Comparison of ENCODE assay signal across 21 cellular contexts in the genomic region with DNA sequence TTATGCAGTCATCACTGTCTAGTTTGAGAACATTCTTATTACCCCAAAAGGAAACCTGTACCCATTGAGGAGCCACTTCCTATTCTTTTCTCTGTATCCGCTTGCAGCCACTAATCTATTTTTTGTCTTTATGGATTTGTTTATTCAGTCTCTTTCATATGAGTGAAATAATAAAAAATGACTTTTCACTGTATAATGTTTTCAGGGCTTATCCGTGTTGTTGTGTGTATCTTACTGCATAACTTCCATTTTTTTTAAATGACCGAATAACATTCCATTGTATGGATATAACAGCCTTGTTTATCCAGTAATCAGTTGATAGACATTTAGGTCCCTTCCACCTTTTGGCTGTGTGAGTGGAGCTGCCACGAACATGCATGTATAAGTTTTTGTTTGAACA.
DNase-seq lines count a peak whose midpoint lies in the region; ATAC-seq and TF ChIP-seq lines count a peak whose summit lies in the region.
"Had no signal": no experiment of that assay in that cellular context is flagged by ENCODE, and none has a peak within 500 bp of the region (broad histone marks: within the 10 kb centered on the region; RNA-seq: fewer than 3 reads in every experiment).

No MANE protein-coding gene starts in this region.

- H3K36me3 ChIP-seq in IMR-90 (ENCODE audit: control insufficient read depth, insufficient read depth, low read length) = no peaks in the 10 kb centered on the region
- H3K36me3 ChIP-seq in mesenchymal stem cell (ENCODE audit: control insufficient read depth in 1 of 2, insufficient read depth in 2 of 2, low read depth in 1 of 2, low read length in 2 of 2) = no peaks in the 10 kb centered on the region
- H3K36me3 ChIP-seq: HAP-1, SJSA1 had no signal

- no peaks in the 10 kb centered on the region for H3K27me3 ChIP-seq in IMR-90 (ENCODE audit: control insufficient read depth, insufficient read depth, low read length)
- H3K27me3 ChIP-seq in mesenchymal stem cell (ENCODE audit: control insufficient read depth in 1 of 2, insufficient read depth in 1 of 2, low read length in 2 of 2) = no peaks in the 10 kb centered on the region
- H3K27me3 ChIP-seq: SJSA1 had no signal

- H3K9me3 ChIP-seq in IMR-90 (ENCODE audit: control insufficient read depth, insufficient read depth, low read length) = no peaks in the 10 kb centered on the region
- H3K9me3 ChIP-seq in mesenchymal stem cell (ENCODE audit: control insufficient read depth, low read length) = no peaks in the 10 kb centered on the region
- H3K9me3 ChIP-seq: HAP-1, SJSA1 had no signal

- POLR2A ChIA-PET in IMR-90 (lab: Charles Lee; ENCODE audit: unreplicated experiment) = no interaction called here

- H4K20me1 ChIP-seq in IMR-90 (ENCODE audit: insufficient read depth, low read length) = peaks cover 86% of the 10 kb centered on the region

- H3K14ac ChIP-seq in IMR-90 (replicated peaks; ENCODE audit: low read depth, low read length) = no peak overlapping the region; the same call in 1 of the 2 replicates
- no peak overlapping the region for H3K14ac ChIP-seq in mesenchymal stem cell (ENCODE audit: low read length in 2 of 2)

- no peak overlapping the region for H2BK12ac ChIP-seq in mesenchymal stem cell (ENCODE audit: low read length in 2 of 2)

- no peak for TF ChIP-seq RAD21 in IMR-90 (IDR thresholded peaks at IDR 0.05; ENCODE audit: low read length)

- ATAC-seq in IMR-90 (ENCODE audit: low read depth) = peak; percentile 67
- ATAC-seq: Panc1 had no signal

- no peak overlapping the region for H4K5ac ChIP-seq in IMR-90 (ENCODE audit: low read depth, low read length)

- H2BK20ac ChIP-seq in IMR-90 (ENCODE audit: low read depth, low read length) = no peak overlapping the region

- H3K4me2 ChIP-seq in IMR-90 (ENCODE audit: low read depth, low read length) = no peak overlapping the region; the same call in 1 of the 2 replicates
- H3K4me2 ChIP-seq in mesenchymal stem cell (ENCODE audit: low read length, poor library complexity, severe bottlenecking) = no peak overlapping the region

- no peak overlapping the region for H2BK120ac ChIP-seq in IMR-90 (ENCODE audit: low read depth, low read length)
- no peak overlapping the region for H2BK120ac ChIP-seq in mesenchymal stem cell (ENCODE audit: low read depth, low read length)

- intact Hi-C loops in IMR-90 (cut with micrococcal nuclease) = loop anchor here (1.0 kb wide), 1 partner anchor 9 kb away; no protein-coding TSS in a partner anchor

- H3K79me1 ChIP-seq in IMR-90 (ENCODE audit: low read depth in 1 of 2, low read length in 2 of 2) (peaks cover 15 to 79% of the 10 kb centered on the region in 2 experiments), mesenchymal stem cell (replicated peaks; ENCODE audit: low read length, poor library complexity, severe bottlenecking) (peaks cover 5% of the 10 kb centered on the region)

- DNase-seq in ELR (ENCODE audit: low read depth) (peak; percentile 27), IMR-90 (peak; percentile 28), choroid plexus epithelial cell (ENCODE audit: low read depth) (peak; percentile 25), mesenchymal stem cell (peak; percentile 20), NCI-H1930 (lab: John Stamatoyannopoulos, UW) (no peak), SIG-M5 (lab: John Stamatoyannopoulos, UW) (no peak)
- DNase-seq in stimulated activated CD4-positive, alpha-beta T cell treated with anti-CD3 and anti-CD28 coated beads, Interleukin-2, amount 100 ng/mL, for 48 hours = no peak
- DNase-seq: Calu3; CD8-positive, alpha-beta memory T cell; GM23248; Kasumi-1; NCI-H1092; NCI-H1436 treated with DMSO at 0.1 percent for 48 hours; NCI-H2029; NCI-H226; NCI-H510A treated with DMSO at 0.1 percent for 48 hours; NCI-H82 had no signal

- no TSS peak for BruUV-seq in IMR-90 (replicated peaks; lab: Mats Ljungman, UMichigan)

- no CpG with 5 or more reads among the region's 4 CpGs for WGBS in IMR-90 (ENCODE audit: extremely low coverage in 2 of 2, insufficient read length in 1 of 2), 2 experiments
- 73% methylated on average over 1 of the region's 4 CpGs for WGBS in mesenchymal stem cell

- in situ Hi-C loops in IMR-90 (cut with MboI; ENCODE audit: low sequenced_read_pairs) = no loop called here

- no peak overlapping the region for H3K23ac ChIP-seq in IMR-90 (ENCODE audit: low read depth, low read length)
- no peak overlapping the region for H3K23ac ChIP-seq in mesenchymal stem cell (ENCODE audit: low read length in 2 of 2)

- no peak overlapping the region for H3K56ac ChIP-seq in IMR-90 (ENCODE audit: extremely low read depth, insufficient read depth, low read length)

- H3K27ac ChIP-seq in IMR-90 (ENCODE audit: insufficient read depth, low read length) (no peak overlapping the region), mesenchymal stem cell (ENCODE audit: low read length, poor library complexity, severe bottlenecking) (no peak overlapping the region)
- H3K27ac ChIP-seq: C4-2B, GM23248, SJSA1 had no signal

- H3K4me3 ChIP-seq in IMR-90 (ENCODE audit: insufficient read depth, low read depth, low read length) = no peak overlapping the region
- H3K4me3 ChIP-seq in choroid plexus epithelial cell (ENCODE audit: low read depth, low read length) = no peak overlapping the region
- H3K4me3 ChIP-seq in mesenchymal stem cell (ENCODE audit: insufficient read depth in 1 of 2, low read depth in 1 of 2, low read length in 2 of 2) = no peak overlapping the region
- H3K4me3 ChIP-seq: GM23248, HAP-1, SJSA1 had no signal

- TF ChIP-seq CTCF in IMR-90 (conservative IDR thresholded peaks at IDR 0.05; ENCODE audit: low read depth, low read length) (no peak), choroid plexus epithelial cell (conservative IDR thresholded peaks at IDR 0.05; ENCODE audit: low read depth, low read length) (no peak)

- H3K9ac ChIP-seq in IMR-90 (ENCODE audit: low read depth, low read length) = no peak overlapping the region
- H3K9ac ChIP-seq in mesenchymal stem cell (ENCODE audit: low read length) = no peak overlapping the region
- H3K9ac ChIP-seq: GM23248 had no signal

- no peak overlapping the region for H2AFZ ChIP-seq in IMR-90 (replicated peaks; ENCODE audit: low read length, poor library complexity)
- no peak overlapping the region for H2AFZ ChIP-seq in mesenchymal stem cell (ENCODE audit: low read depth, low read length)
- H2AFZ ChIP-seq: GM23248 had no signal

- H2BK5ac ChIP-seq in IMR-90 (ENCODE audit: low read depth, low read length, poor library complexity, severe bottlenecking) = peak overlapping the region; percentile 29
- H2BK5ac ChIP-seq in mesenchymal stem cell (ENCODE audit: low read depth, low read length, poor library complexity, severe bottlenecking) = no peak overlapping the region

- dilution Hi-C loops in IMR-90 (cut with HindIII; ENCODE audit: low sequenced_read_pairs, unreplicated experiment) = no loop called here

- H4K91ac ChIP-seq in IMR-90 (ENCODE audit: insufficient read depth, low read depth, low read length) (no peak overlapping the region), mesenchymal stem cell (ENCODE audit: low read length) (no peak overlapping the region)

- TF ChIP-seq POLR2A in IMR-90 (IDR thresholded peaks at IDR 0.05; ENCODE audit: low read depth, low read length) = no peak

- H4K8ac ChIP-seq in IMR-90 (ENCODE audit: low read depth in 2 of 2, low read length in 2 of 2) (no peak overlapping the region), mesenchymal stem cell (ENCODE audit: low read length) (no peak overlapping the region)

- no peak overlapping the region for H3K4ac ChIP-seq in IMR-90 (ENCODE audit: low read depth, low read length)
- no peak overlapping the region for H3K4ac ChIP-seq in mesenchymal stem cell (ENCODE audit: low read depth in 1 of 2, low read length in 2 of 2)

- CTCF ChIA-PET in IMR-90 (lab: Yijun Ruan, JAX) = no interaction called here

- H2AK9ac ChIP-seq in IMR-90 (replicated peaks; ENCODE audit: low read depth, low read length, poor library complexity) = no peak overlapping the region

- H2AK5ac ChIP-seq in IMR-90 (ENCODE audit: low read depth, low read length) = no peak overlapping the region; the same call in 1 of the 2 replicates
- no peak overlapping the region for H2AK5ac ChIP-seq in mesenchymal stem cell (ENCODE audit: low read length, severe bottlenecking)

- H2BK15ac ChIP-seq in IMR-90 (ENCODE audit: low read depth, low read length) = no peak overlapping the region
- no peak overlapping the region for H2BK15ac ChIP-seq in mesenchymal stem cell (ENCODE audit: low read depth, poor library complexity, severe bottlenecking)

- no peak overlapping the region for H3K18ac ChIP-seq in IMR-90 (ENCODE audit: low read depth, low read length)
- H3K18ac ChIP-seq in mesenchymal stem cell (ENCODE audit: low read depth in 1 of 2, low read length in 2 of 2) = no peak overlapping the region

- peaks cover 15% of the 10 kb centered on the region for H3K9me1 ChIP-seq in IMR-90 (ENCODE audit: insufficient read depth, low read length)

- H3K4me1 ChIP-seq in IMR-90 (ENCODE audit: control insufficient read depth, insufficient read depth, low read length) = peaks cover 2% of the 10 kb centered on the region
- H3K4me1 ChIP-seq in mesenchymal stem cell (ENCODE audit: control insufficient read depth, insufficient read depth, low read depth, low read length) = no peaks in the 10 kb centered on the region

TF ChIP-seq in IMR-90, 13 proteins besides CTCF, POLR2A, EP300 and RAD21 (continues in another document):
- TF ChIP-seq FOS (IDR thresholded peaks at IDR 0.05; ENCODE audit: low read depth, low read length) (no peak), RFX5 (IDR thresholded peaks at IDR 0.05; ENCODE audit: low read depth, low read length) (no peak), ELK1 (IDR thresholded peaks at IDR 0.05; ENCODE audit: borderline replicate concordance, low read depth, low read length) (no peak), RCOR1 (IDR thresholded peaks at IDR 0.05; ENCODE audit: insufficient replicate concordance, low read length) (no peak), NFE2L2 (IDR thresholded peaks at IDR 0.05; ENCODE audit: low read depth, low read length) (no peak), CHD1 (IDR thresholded peaks at IDR 0.05; ENCODE audit: low read depth, low read length) (no peak), MAZ (IDR thresholded peaks at IDR 0.05; ENCODE audit: borderline replicate concordance, low read depth, low read length) (no peak), MXI1 (IDR thresholded peaks at IDR 0.05; ENCODE audit: borderline replicate concordance, low read depth, low read length) (no peak), BHLHE40 (IDR thresholded peaks at IDR 0.05; ENCODE audit: low read depth, low read length) (no peak), CEBPB (IDR thresholded peaks at IDR 0.05; ENCODE audit: low read depth, low read length) (no peak)

Comparison
In these comparisons a context has a peak if more than half of its experiments do, and no peak if none do; other contexts are left out.
1. DNase-seq: peak in ELR (single experiment), IMR-90 (single experiment), choroid plexus epithelial cell (single experiment) and mesenchymal stem cell (single experiment); none in stimulated activated CD4-positive, alpha-beta T cell treated with anti-CD3 and anti-CD28 coated beads, Interleukin-2, amount 100 ng/mL, for 48 hours (0 of 2), NCI-H1930 (0 of 2) and SIG-M5 (single experiment).